In the genomic region with DNA sequence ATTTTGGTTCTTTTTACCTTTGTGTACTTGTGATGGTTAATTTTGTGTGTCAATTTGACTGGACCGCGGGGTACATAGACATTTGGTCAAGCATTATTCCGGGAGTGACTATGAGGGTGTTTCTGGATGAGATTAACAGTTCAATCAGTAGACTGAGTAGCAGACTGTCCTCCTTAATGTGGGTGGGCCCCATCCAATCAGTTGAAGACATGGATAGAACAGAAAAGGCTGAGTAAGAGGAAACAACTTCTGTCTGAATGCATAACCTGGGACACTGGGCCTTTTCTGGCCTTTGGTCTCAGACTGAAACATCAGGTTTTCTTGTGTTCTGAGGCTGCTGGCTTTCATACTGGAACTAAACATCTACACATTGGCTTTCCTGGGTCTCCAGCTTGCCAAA, we compare ENCODE assay signal across 33 cellular contexts.
"Had no signal": no experiment of that assay in that cellular context is flagged by ENCODE, and none has a peak within 500 bp of the region (broad histone marks: within the 10 kb centered on the region; RNA-seq: fewer than 3 reads in every experiment).

No MANE protein-coding gene starts in this region.

- H3K9me3 ChIP-seq: SJCRH30 had no signal

- H3K27me3 ChIP-seq: MG63, SJCRH30 had no signal

- H2AFZ ChIP-seq: PC-9 had no signal

- H3K4me1 ChIP-seq: SJCRH30 had no signal

- H3K4me2 ChIP-seq: PC-9 had no signal

- H3K4me3 ChIP-seq: MG63, PC-9, SJCRH30, SK-N-MC had no signal

- H3K36me3 ChIP-seq: MG63, SJCRH30 had no signal

- FAIRE-seq: RCC 7860 had no signal

- ATAC-seq: Panc1, Right ventricle myocardium inferior, SK-N-SH treated with all-trans-retinoic acid at 6 μM for 48 hours had no signal

- H3K27ac ChIP-seq: PC-9, RWPE1, SJCRH30, SK-N-MC had no signal

- DNase-seq: Kasumi-1, MG63, NCI-H1048, NCI-H1092 treated with DMSO at 0.1 percent for 48 hours, NCI-H1105 treated with DMSO at 0.1 percent for 48 hours, NCI-H1417, NCI-H1436, NCI-H146, NCI-H1694, NCI-H187, NCI-H1930, NCI-H2029 treated with DMSO at 0.1 percent for 48 hours, NCI-H2081 treated with DMSO at 0.1 percent for 48 hours, NCI-H2107, NCI-H2171, NCI-H226, NCI-H446 treated with DMSO at 0.1 percent for 48 hours, NCI-H510A, NCI-H524, NCI-H526, NCI-H69, NCI-H748 treated with DMSO at 0.1 percent for 48 hours, NCI-H82, PC-9, SHP77, SIG-M5, SJCRH30 had no signal
